In genomic region chr10:70458329-70459060, GRCh38 we compare ENCODE assay signal across 8 cellular contexts. TPM values are rescaled to one million over a fixed set of nuclear protein-coding genes. Genes with fewer than 3 reads are reported as not detected.
DNase-seq lines count a peak whose midpoint lies in the region; ATAC-seq, FAIRE-seq and TF ChIP-seq lines count a peak whose summit lies in the region.

No MANE protein-coding gene starts in this region.

- no peaks in the 10 kb centered on the region for H3K9me2 ChIP-seq in PC-9 (ENCODE audit: insufficient read depth)

- POLR2A ChIA-PET in CD4-positive, alpha-beta memory T cell (lab: Charles Lee; ENCODE audit: partially characterized antibody) = no interaction called here
- POLR2A ChIA-PET in PC-9 (lab: Charles Lee; ENCODE audit: unreplicated experiment) = no interaction called here

- peak overlapping the region; percentile 76 for H3K4me2 ChIP-seq in PC-9

- no peaks in the 10 kb centered on the region for H3K79me2 ChIP-seq in PC-9 (ENCODE audit: low read depth)

- no peak overlapping the region for H2AFZ ChIP-seq in PC-9

- no peak overlapping the region for H3K4me3 ChIP-seq in CD4-positive, alpha-beta memory T cell (ENCODE audit: low read length in 2 of 2)
- H3K4me3 ChIP-seq in PC-9 (peak overlapping the region; percentile 38; the same call in 1 of the 2 replicates), kidney (ENCODE audit: low read length in 2 of 2) (peak overlapping the region in 1 of 2 donors; percentile 8)
- H3K4me3 ChIP-seq in effector memory CD4-positive, alpha-beta T cell (ENCODE audit: insufficient read depth, low read depth, low read length, poor library complexity, severe bottlenecking) = no peak overlapping the region

- peaks cover 0 to 16% (median 1%) of the 10 kb centered on the region in 4 donors for H3K4me1 Mint-ChIP-seq in CD4-positive, alpha-beta memory T cell
- peaks cover 53% of the 10 kb centered on the region for H3K4me1 Mint-ChIP-seq in brain

- H3K36me3 ChIP-seq in CD4-positive, alpha-beta memory T cell (ENCODE audit: insufficient read depth, low read length) = no peaks in the 10 kb centered on the region
- H3K36me3 ChIP-seq in PC-9 (ENCODE audit: low read depth) = no peaks in the 10 kb centered on the region
- H3K36me3 ChIP-seq in kidney (ENCODE audit: control insufficient read depth in 1 of 2, insufficient read depth in 2 of 2, low read length in 2 of 2) = no peaks in the 10 kb centered on the region
- H3K36me3 ChIP-seq in effector memory CD4-positive, alpha-beta T cell (ENCODE audit: control insufficient read depth, insufficient read depth, low read length) = no peaks in the 10 kb centered on the region

- FAIRE-seq in kidney (lab: Jason Lieb, UNC) = no peak

- peaks cover 11% of the 10 kb centered on the region for H3K27me3 ChIP-seq in CD4-positive, alpha-beta memory T cell (ENCODE audit: insufficient read depth, low read length)
- peaks cover 16% of the 10 kb centered on the region; the same call in 1 of the 2 replicates for H3K27me3 ChIP-seq in PC-9 (ENCODE audit: insufficient read depth, low read depth)
- peaks cover 22% of the 10 kb centered on the region for H3K27me3 ChIP-seq in effector memory CD4-positive, alpha-beta T cell (replicated peaks; ENCODE audit: control insufficient read depth, insufficient read depth, low read length, poor library complexity, severe bottlenecking)

- peaks cover 6% of the 10 kb centered on the region for H3F3A ChIP-seq in PC-9 (ENCODE audit: insufficient read depth, low read depth)

- no peak for DNase-seq in CD4-positive, alpha-beta memory T cell
- DNase-seq in PC-9 = peak; percentile 62 to 82
- peak; percentile 93 for DNase-seq in kidney
- DNase-seq in stimulated activated CD4-positive, alpha-beta T cell treated with anti-CD3 and anti-CD28 coated beads, Interleukin-15, amount 100 ng/mL, for 24 hours = peak; percentile 77
- no peak for DNase-seq in effector memory CD4-positive, alpha-beta T cell

- BruUV-seq in PC-9 (replicated peaks; lab: Mats Ljungman, UMichigan) = no TSS peak

- no peaks in the 10 kb centered on the region for H3K9me3 Mint-ChIP-seq in CD4-positive, alpha-beta memory T cell
- H3K9me3 Mint-ChIP-seq in brain = peaks cover 0 to 2% (median 0%) of the 10 kb centered on the region in 5 experiments

- H3K27ac ChIP-seq in CD4-positive, alpha-beta memory T cell (ENCODE audit: low read depth, low read length) = no peak overlapping the region
- H3K27ac ChIP-seq in PC-9 (no peak overlapping the region), kidney (ENCODE audit: low read depth in 2 of 2, low read length in 2 of 2) (no peak overlapping the region)
- no peak overlapping the region for H3K27ac ChIP-seq in effector memory CD4-positive, alpha-beta T cell (ENCODE audit: insufficient read depth, low read length, poor library complexity, severe bottlenecking)

- CTCF ChIA-PET in CD4-positive, alpha-beta memory T cell (lab: Charles Lee; ENCODE audit: partially characterized antibody) = no interaction called here
- CTCF ChIA-PET in PC-9 (lab: Charles Lee) = interaction anchor here (0.7 kb wide), 2 partner anchors 34 to 974 kb away, joined by 3 to 4 read pairs; no protein-coding TSS in a partner anchor

- intact Hi-C loops in CD4-positive, alpha-beta memory T cell (cut with micrococcal nuclease) = no loop called here
- intact Hi-C loops in PC-9 (cut with micrococcal nuclease; ENCODE audit: unreplicated experiment) (no loop called here), kidney (cut with DNase I) (no loop called here)

- no peak for ATAC-seq in HG03139 (IDR thresholded peaks at IDR 0.05; ENCODE audit: unreplicated experiment)
- no peak for ATAC-seq in GM21515 (IDR thresholded peaks at IDR 0.05; ENCODE audit: unreplicated experiment)

- no peaks in the 10 kb centered on the region for H3K9me3 ChIP-seq in CD4-positive, alpha-beta memory T cell (ENCODE audit: control insufficient read depth in 1 of 2, low read length in 2 of 2)
- H3K9me3 ChIP-seq in PC-9 (ENCODE audit: insufficient read depth, low read depth) = no peaks in the 10 kb centered on the region
- no peaks in the 10 kb centered on the region for H3K9me3 ChIP-seq in kidney (ENCODE audit: control insufficient read depth in 1 of 2, low read length in 2 of 2)
- no peaks in the 10 kb centered on the region for H3K9me3 ChIP-seq in effector memory CD4-positive, alpha-beta T cell (ENCODE audit: control insufficient read depth, low read length)

- TF ChIP-seq CTCF in PC-9 (conservative IDR thresholded peaks at IDR 0.05) (no peak), brain (conservative IDR thresholded peaks at IDR 0.05) (no peak), kidney (IDR thresholded peaks at IDR 0.05; ENCODE audit: borderline replicate concordance, extremely low read depth, insufficient read depth) (no peak)

- H3K27ac Mint-ChIP-seq in CD4-positive, alpha-beta memory T cell = peak overlapping the region in 2 of 7 donors; percentile 23 to 24
- H3K27ac Mint-ChIP-seq in brain = peak overlapping the region in 2 of 5 experiments; percentile 65 to 67

- H3K9ac ChIP-seq in kidney (ENCODE audit: low read length in 2 of 2) = peak overlapping the region in 1 of 2 donors; percentile 12

- peak overlapping the region in 5 of 8 donors; percentile 21 to 68 (median 52) for H3K4me3 Mint-ChIP-seq in CD4-positive, alpha-beta memory T cell
- H3K4me3 Mint-ChIP-seq in brain = peak overlapping the region in 4 of 5 experiments; percentile 66 to 73 (median 67)

- H3K27me3 Mint-ChIP-seq in CD4-positive, alpha-beta memory T cell = peaks cover 29 to 40% of the 10 kb centered on the region in 2 donors
- H3K27me3 Mint-ChIP-seq in brain = peaks cover 55% of the 10 kb centered on the region

- no peaks in the 10 kb centered on the region for H4K20me1 ChIP-seq in PC-9 (ENCODE audit: insufficient read depth)

- H3K36me3 Mint-ChIP-seq in CD4-positive, alpha-beta memory T cell = no peaks in the 10 kb centered on the region
- no peaks in the 10 kb centered on the region for H3K36me3 Mint-ChIP-seq in brain

- peaks cover 10% of the 10 kb centered on the region for H3K4me1 ChIP-seq in CD4-positive, alpha-beta memory T cell (ENCODE audit: insufficient read depth, low read length)
- H3K4me1 ChIP-seq in PC-9 (replicated peaks; ENCODE audit: insufficient read depth) = peaks cover 14% of the 10 kb centered on the region; the same call in 1 of the 2 replicates
- H3K4me1 ChIP-seq in kidney (ENCODE audit: control insufficient read depth in 1 of 2, insufficient read depth in 1 of 2, low read depth in 1 of 2, low read length in 2 of 2) = peaks cover 0 to 9% of the 10 kb centered on the region in 2 donors
- peaks cover 4% of the 10 kb centered on the region for H3K4me1 ChIP-seq in effector memory CD4-positive, alpha-beta T cell (ENCODE audit: control insufficient read depth, insufficient read depth, low read length, poor library complexity, severe bottlenecking)

RNA-seq across cellular contexts. Expression of gene NODAL, which starts 17.0 kb away (rescaled TPM):
- total RNA-seq in CD4-positive, alpha-beta memory T cell = not detected
- under 1 TPM in 1 of 2 donors, not detected in 1; 0.19 TPM for polyA plus RNA-seq in CD4-positive, alpha-beta memory T cell
- total RNA-seq in PC-9 (2021) (not detected in 2 replicates), kidney (not detected)
- polyA plus RNA-seq in brain (ENCODE audit: insufficient read depth, low read depth, low replicate concordance) (1.3 TPM), kidney (ENCODE audit: insufficient read depth, low read depth, low replicate concordance) (not detected)

RNA-seq across cellular contexts. Expression of gene PALD1, which starts 20.1 kb away (rescaled TPM):
- not detected for total RNA-seq in CD4-positive, alpha-beta memory T cell
- polyA plus RNA-seq in CD4-positive, alpha-beta memory T cell = not detected
- total RNA-seq in PC-9 (2021) (5.2 and 7.5 TPM in 2 replicates), kidney (14.4 TPM)
- polyA plus RNA-seq in brain (ENCODE audit: insufficient read depth, low read depth, low replicate concordance) (6.4 TPM), kidney (ENCODE audit: insufficient read depth, low read depth, low replicate concordance) (3.0 TPM)

RNA-seq across cellular contexts. Expression of gene EIF4EBP2, which starts 54.5 kb away (rescaled TPM):
- 10 to 100 TPM; 54.5 to 56.9 TPM for total RNA-seq in CD4-positive, alpha-beta memory T cell
- polyA plus RNA-seq in CD4-positive, alpha-beta memory T cell = 10 to 100 TPM; 67.7 to 83.9 TPM
- total RNA-seq in PC-9 (2021) (57.4 and 80.3 TPM in 2 replicates), kidney (66.6 TPM)
- polyA plus RNA-seq in brain (ENCODE audit: insufficient read depth, low read depth, low replicate concordance) (51.9 TPM), kidney (ENCODE audit: insufficient read depth, low read depth, low replicate concordance) (35.8 TPM)

Comparison
In these comparisons a context has a peak if more than half of its experiments do, and no peak if none do; other contexts are left out.
1. DNase-seq: peak in PC-9 (2 of 2), kidney (single experiment) and stimulated activated CD4-positive, alpha-beta T cell treated with anti-CD3 and anti-CD28 coated beads, Interleukin-15, amount 100 ng/mL, for 24 hours (single experiment); none in CD4-positive, alpha-beta memory T cell (0 of 5) and effector memory CD4-positive, alpha-beta T cell (0 of 3).